In the genomic region with DNA sequence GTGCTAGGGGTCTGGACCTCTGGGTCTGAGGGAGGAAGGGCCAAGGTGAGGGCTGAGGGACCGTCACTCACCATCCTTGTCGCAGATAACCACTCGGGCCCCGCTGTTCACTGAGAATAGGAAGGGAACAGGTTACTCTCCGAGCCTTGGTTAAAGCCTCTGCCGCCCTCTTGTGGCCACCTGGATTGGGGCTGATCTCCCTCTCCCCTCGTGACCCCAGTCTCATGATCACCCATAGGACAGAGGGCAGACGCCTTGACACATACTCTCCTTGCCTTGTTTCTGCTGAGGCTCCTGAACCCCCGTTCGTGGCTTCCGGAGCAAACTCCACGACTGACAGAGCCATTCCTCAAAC, we compare ENCODE assay signal across 8 cellular contexts.
A peak's percentile ranks its signal among the peaks of the same experiment; 100 is the strongest.
DNase-seq lines count a peak whose midpoint lies in the region; ATAC-seq and TF ChIP-seq lines count a peak whose summit lies in the region.

No MANE protein-coding gene starts in this region.

- H3K27me3 ChIP-seq in layer of hippocampus (ENCODE audit: control insufficient read depth, insufficient read depth, low read length), result no peaks in the 10 kb centered on the region

- in situ Hi-C loops in GM13976 (cut with MboI; ENCODE audit: low sequenced_read_pairs, unreplicated experiment), result no loop called here

- peak; percentile 85 for TF ChIP-seq CTCF in GM13976 (IDR thresholded peaks at IDR 0.05; ENCODE audit: borderline replicate concordance, control extremely low read depth, extremely low read depth, insufficient read depth, missing control alignments)

- H3K27ac ChIP-seq in cingulate gyrus (ENCODE audit: low read depth, low read length) (peak overlapping the region; percentile 92), layer of hippocampus (ENCODE audit: low read depth, low read length) (peak overlapping the region; percentile 90)

- ATAC-seq in HG03175 (IDR thresholded peaks at IDR 0.05; ENCODE audit: unreplicated experiment) (peak; percentile 81), GM19324 (IDR thresholded peaks at IDR 0.05; ENCODE audit: low FRiP score, unreplicated experiment) (no peak)

- DNase-seq in GM13976 (ENCODE audit: low spot score), result peak; percentile 94
- peak; percentile 74 for DNase-seq in NCI-H510A (lab: John Stamatoyannopoulos, UW)
- DNase-seq in activated CD4-positive, alpha-beta T cell treated with anti-CD3 and anti-CD28 coated beads for 24 hours (ENCODE audit: low read depth in 2 of 2), result peak; percentile 87 to 95
- peak; percentile 88 to 93 (median 92) for DNase-seq in stimulated activated CD4-positive, alpha-beta T cell treated with anti-CD3 and anti-CD28 coated beads, Interleukin-1b, Interleukin-23, amount 100 ng/mL, for 24 hours (ENCODE audit: low read depth in 4 of 4, low spot score in 1 of 4)
